30 cellular contexts compared by ENCODE assay signal in genomic region chr5:61827445-61827975, GRCh38.
"Had no signal": no experiment of that assay in that cellular context is flagged by ENCODE, and none has a peak within 500 bp of the region (broad histone marks: within the 10 kb centered on the region; RNA-seq: fewer than 3 reads in every experiment).

No MANE protein-coding gene starts in this region.

- H3K79me2 ChIP-seq: hepatocyte had no signal

- H3K4me3 ChIP-seq: hepatocyte, left lung, lower lobe of right lung, neural progenitor cell, right atrium auricular region, right lobe of liver, smooth muscle cell, tibial nerve, upper lobe of left lung, vagina had no signal

- H3K9ac ChIP-seq: neural progenitor cell had no signal

- H3K36me3 Mint-ChIP-seq: mesothelial cell of epicardium; naive B cell; natural killer cell; neural progenitor cell; stimulated activated memory B cell treated with anti-CD40 and anti-IgM and Interleukin-4, amounts not matched to agents 10 μg/mL and 1 μg/mL and 100 μg/mL, for 72 hours had no signal

- FAIRE-seq: keratinocyte had no signal

- H3K4me3 Mint-ChIP-seq: mesothelial cell of epicardium; naive B cell; natural killer cell; nephron progenitor cell; neural progenitor cell; stimulated activated memory B cell treated with anti-CD40 and anti-IgM and Interleukin-4, amounts not matched to agents 10 μg/mL and 1 μg/mL and 100 μg/mL, for 72 hours; stimulated activated naive CD8-positive, alpha-beta T cell treated with anti-CD3 and anti-CD28 coated beads, Interleukin-15, amount 100 ng/mL, for 72 hours had no signal

- H3K9me3 ChIP-seq: left lung, lower lobe of right lung, neutrophil, right atrium auricular region, right lobe of liver, tibial nerve, upper lobe of left lung, vagina had no signal

- H3K27me3 Mint-ChIP-seq: stimulated activated naive CD8-positive, alpha-beta T cell treated with anti-CD3 and anti-CD28 coated beads, Interleukin-15, amount 100 ng/mL, for 72 hours had no signal

- H3K4me1 Mint-ChIP-seq: naive B cell; stimulated activated memory B cell treated with anti-CD40 and anti-IgM and Interleukin-4, amounts not matched to agents 10 μg/mL and 1 μg/mL and 100 μg/mL, for 72 hours; stimulated activated naive CD8-positive, alpha-beta T cell treated with anti-CD3 and anti-CD28 coated beads, Interleukin-15, amount 100 ng/mL, for 72 hours had no signal

- H2AFZ ChIP-seq: hepatocyte, neural progenitor cell had no signal

- H3K36me3 ChIP-seq: left lung, lower lobe of right lung, neural progenitor cell, neutrophil, right atrium auricular region, right lobe of liver, tibial nerve, upper lobe of left lung, vagina had no signal

- H3K27me3 ChIP-seq: hepatocyte, left lung, neural progenitor cell, neutrophil, right atrium auricular region, right lobe of liver, tibial nerve, upper lobe of left lung, vagina had no signal

- H3K27ac Mint-ChIP-seq: mesothelial cell of epicardium; naive B cell; natural killer cell; nephron progenitor cell; neural progenitor cell; progenitor cell of endocrine pancreas; stimulated activated memory B cell treated with anti-CD40 and anti-IgM and Interleukin-4, amounts not matched to agents 10 μg/mL and 1 μg/mL and 100 μg/mL, for 72 hours; stimulated activated naive CD8-positive, alpha-beta T cell treated with anti-CD3 and anti-CD28 coated beads, Interleukin-15, amount 100 ng/mL, for 72 hours had no signal

- H3K4me1 ChIP-seq: left lung, lower lobe of right lung, right atrium auricular region, right lobe of liver, tibial nerve, upper lobe of left lung, vagina had no signal

- H3K9me3 Mint-ChIP-seq: mesothelial cell of epicardium; naive B cell; natural killer cell; nephron progenitor cell; neural progenitor cell; stimulated activated memory B cell treated with anti-CD40 and anti-IgM and Interleukin-4, amounts not matched to agents 10 μg/mL and 1 μg/mL and 100 μg/mL, for 72 hours; stimulated activated naive CD8-positive, alpha-beta T cell treated with anti-CD3 and anti-CD28 coated beads, Interleukin-15, amount 100 ng/mL, for 72 hours had no signal

- H3K27ac ChIP-seq: hepatocyte, left lung, lower lobe of right lung, neural progenitor cell, neutrophil, right atrium auricular region, right lobe of liver, tibial nerve, upper lobe of left lung, vagina had no signal

- H3K4me2 ChIP-seq: hepatocyte, neural progenitor cell, smooth muscle cell had no signal

- DNase-seq: kidney glomerular epithelial cell; left cardiac atrium; left lung; lower lobe of right lung; mammary epithelial cell; mesenchymal stem cell; naive B cell; natural killer cell; nephron progenitor cell; occipital lobe; right lobe of liver; stimulated activated CD4-positive, alpha-beta T cell treated with anti-CD3 and anti-CD28 coated beads, Interleukin-1b, Interleukin-23, amount 100 ng/mL, for 48 hours; stimulated activated CD4-positive, alpha-beta T cell treated with anti-CD3 and anti-CD28 coated beads, Interleukin-2, amount 100 ng/mL, for 48 hours; stimulated activated CD4-positive, alpha-beta T cell treated with anti-CD3 and anti-CD28 coated beads, Interleukin-4, amount 100 ng/mL, for 4 hours; stimulated activated CD8-positive, alpha-beta memory T cell treated with anti-CD3 and anti-CD28 coated beads, Interleukin-4, amount 100 ng/mL, for 48 hours; stimulated activated naive CD4-positive, alpha-beta T cell treated with Interleukin-2 at 50 U/mL for 16 hours; stimulated activated naive CD8-positive, alpha-beta T cell treated with anti-CD3 and anti-CD28 coated beads, Interleukin-15, amount 100 ng/mL, for 72 hours; substantia nigra; upper lobe of left lung had no signal
